Comparison of ENCODE assay signal across 11 cellular contexts in the genomic region with DNA sequence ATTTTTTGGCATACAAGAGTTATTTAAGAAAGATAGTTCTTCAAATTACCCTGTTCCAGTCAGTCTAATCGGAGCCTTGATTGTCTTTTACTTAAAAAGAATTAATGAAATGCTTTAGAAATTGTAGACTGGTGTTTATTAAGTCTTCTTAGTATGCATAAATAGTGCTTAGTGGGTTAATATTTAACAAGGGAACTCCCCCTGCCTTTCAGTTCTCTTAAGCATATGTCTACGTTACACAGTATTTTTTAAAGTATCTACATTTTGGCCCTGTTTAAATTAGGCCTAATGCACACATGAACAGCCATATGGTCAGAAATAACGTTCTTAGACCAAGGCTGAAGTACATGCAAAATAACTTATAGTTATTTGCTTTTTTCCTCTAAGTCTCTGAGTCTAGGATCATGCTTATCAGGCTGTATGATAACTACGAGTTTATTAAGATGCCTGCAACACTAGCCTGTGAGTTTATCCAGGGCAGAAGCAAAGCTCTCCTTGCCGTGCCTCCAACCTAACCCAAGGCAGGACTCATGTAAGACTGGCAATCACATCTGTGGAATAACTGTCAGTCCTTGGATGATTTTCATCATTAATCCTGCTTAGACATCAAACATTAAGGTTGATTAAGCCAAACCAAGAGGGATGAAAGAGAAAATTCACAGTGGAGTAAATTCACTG. TPM values are rescaled to one million over a fixed set of nuclear protein-coding genes. Genes with fewer than 3 reads are reported as not detected.
DNase-seq lines count a peak whose midpoint lies in the region; ATAC-seq and TF ChIP-seq lines count a peak whose summit lies in the region.
"Had no signal": no experiment of that assay in that cellular context is flagged by ENCODE, and none has a peak within 500 bp of the region (broad histone marks: within the 10 kb centered on the region; RNA-seq: fewer than 3 reads in every experiment).

No MANE protein-coding gene starts in this region.

- peak overlapping the region; percentile 13 for H3K4me3 ChIP-seq in CD8-positive, alpha-beta memory T cell (ENCODE audit: low read length)

- H3K4me1 ChIP-seq in CD8-positive, alpha-beta memory T cell (ENCODE audit: insufficient read depth, low read length) = peaks cover 62% of the 10 kb centered on the region

- no peak overlapping the region for H3K27ac ChIP-seq in CD8-positive, alpha-beta memory T cell (ENCODE audit: low read depth, low read length)

- no peaks in the 10 kb centered on the region for H3K9me3 ChIP-seq in CD8-positive, alpha-beta memory T cell (ENCODE audit: low read length)

- H3K9me3 Mint-ChIP-seq in CD8-positive, alpha-beta memory T cell = no peaks in the 10 kb centered on the region
- H3K9me3 Mint-ChIP-seq in activated naive CD8-positive, alpha-beta T cell treated with anti-CD3 and anti-CD28 coated beads for 36 hours = no peaks in the 10 kb centered on the region

- ATAC-seq in HG03066 (IDR thresholded peaks at IDR 0.05; ENCODE audit: low read depth, unreplicated experiment) (peak; percentile 39), GM18519 (IDR thresholded peaks at IDR 0.05; ENCODE audit: low FRiP score, unreplicated experiment) (no peak), HG03457 (IDR thresholded peaks at IDR 0.05; ENCODE audit: unreplicated experiment) (no peak)

- H3K27me3 ChIP-seq in CD8-positive, alpha-beta memory T cell (ENCODE audit: insufficient read depth, low read length, poor library complexity, severe bottlenecking) = no peaks in the 10 kb centered on the region

- H3K4me1 Mint-ChIP-seq in CD8-positive, alpha-beta memory T cell = peaks cover 78 to 94% (median 94%) of the 10 kb centered on the region in 3 donors
- peaks cover 68% of the 10 kb centered on the region for H3K4me1 Mint-ChIP-seq in activated naive CD8-positive, alpha-beta T cell treated with anti-CD3 and anti-CD28 coated beads for 36 hours

- TF ChIP-seq POLR2A in GM19099 (IDR thresholded peaks at IDR 0.05; ENCODE audit: extremely low read depth, insufficient read length, low read depth) = peak; percentile 22

- DNase-seq in CD8-positive, alpha-beta memory T cell = no peak
- no peak for DNase-seq in activated naive CD8-positive, alpha-beta T cell treated with anti-CD3 and anti-CD28 coated beads for 36 hours
- DNase-seq in COR-L47 (lab: John Stamatoyannopoulos, UW) (no peak), NCI-H2081 (lab: John Stamatoyannopoulos, UW) (no peak)
- DNase-seq: DMS153; effector CD8-positive, alpha-beta T cell; NCI-H69 had no signal

- H3K36me3 Mint-ChIP-seq in CD8-positive, alpha-beta memory T cell = peaks cover 0 to 5% (median 4%) of the 10 kb centered on the region in 3 donors
- H3K36me3 Mint-ChIP-seq in activated naive CD8-positive, alpha-beta T cell treated with anti-CD3 and anti-CD28 coated beads for 36 hours = peaks cover 74% of the 10 kb centered on the region

- H3K27me3 Mint-ChIP-seq in CD8-positive, alpha-beta memory T cell = no peaks in the 10 kb centered on the region
- no peaks in the 10 kb centered on the region for H3K27me3 Mint-ChIP-seq in activated naive CD8-positive, alpha-beta T cell treated with anti-CD3 and anti-CD28 coated beads for 36 hours

- no peaks in the 10 kb centered on the region for H3K36me3 ChIP-seq in CD8-positive, alpha-beta memory T cell (ENCODE audit: insufficient read depth, low read length)

- POLR2A ChIA-PET in CD8-positive, alpha-beta memory T cell (lab: Charles Lee) = interaction anchor here (0.5 to 1.3 kb wide), 3 partner anchors 22 to 297 kb away, joined by 3 to 4 read pairs (median 4); no protein-coding TSS in a partner anchor

- H3K4me3 Mint-ChIP-seq in CD8-positive, alpha-beta memory T cell = peak overlapping the region; percentile 49 to 100 (median 65)
- peak overlapping the region; percentile 95 for H3K4me3 Mint-ChIP-seq in activated naive CD8-positive, alpha-beta T cell treated with anti-CD3 and anti-CD28 coated beads for 36 hours

- CTCF ChIA-PET in CD8-positive, alpha-beta memory T cell (lab: Charles Lee) = interaction anchor here (1.6 to 2.0 kb wide), 2 partner anchors 10 to 11 kb away, joined by 6 read pairs; no protein-coding TSS in a partner anchor

- peak overlapping the region; percentile 22 to 95 (median 86) for H3K27ac Mint-ChIP-seq in CD8-positive, alpha-beta memory T cell
- H3K27ac Mint-ChIP-seq in activated naive CD8-positive, alpha-beta T cell treated with anti-CD3 and anti-CD28 coated beads for 36 hours = peak overlapping the region; percentile 73

RNA-seq across cellular contexts. Expression of a gene that starts 6.7 kb away (rescaled TPM):
- 10 to 100 TPM; 58.9 to 60.5 TPM for total RNA-seq in CD8-positive, alpha-beta memory T cell
- polyA plus RNA-seq in CD8-positive, alpha-beta memory T cell = 29.8 TPM
- 10 to 100 TPM; 62.8 to 67.3 TPM for total RNA-seq in activated naive CD8-positive, alpha-beta T cell treated with anti-CD3 and anti-CD28 coated beads for 36 hours

RNA-seq across cellular contexts. Expression of a gene that starts 54.1 kb away (rescaled TPM):
- 10 to 100 TPM; 52.1 to 55.3 TPM for total RNA-seq in CD8-positive, alpha-beta memory T cell
- polyA plus RNA-seq in CD8-positive, alpha-beta memory T cell = 103 TPM
- 10 to 100 TPM; 50.5 to 55.8 TPM for total RNA-seq in activated naive CD8-positive, alpha-beta T cell treated with anti-CD3 and anti-CD28 coated beads for 36 hours
